ENCODE assay signal across 8 cellular contexts in genomic region chr4:39353478-39354177, GRCh38. TPM values are rescaled to one million over a fixed set of nuclear protein-coding genes. Genes with fewer than 3 reads are reported as not detected.
DNase-seq lines count a peak whose midpoint lies in the region; ATAC-seq and TF ChIP-seq lines count a peak whose summit lies in the region.

No MANE protein-coding gene starts in this region.

- no peaks in the 10 kb centered on the region for H3K9me2 ChIP-seq in OCI-LY1 (ENCODE audit: low read depth, low read length)

- H3K36me3 ChIP-seq in OCI-LY1 (ENCODE audit: insufficient read depth, low read length) (peaks cover 40% of the 10 kb centered on the region), upper lobe of left lung (peaks cover 0 to 22% (median 8%) of the 10 kb centered on the region in 4 donors)

- H3K4me3 ChIP-seq in OCI-LY1 (ENCODE audit: low read depth, low read length, poor library complexity, severe bottlenecking) (peak overlapping the region; percentile 56), choroid plexus epithelial cell (ENCODE audit: low read depth, low read length) (peak overlapping the region; percentile 40), upper lobe of left lung (peak overlapping the region in 3 of 4 donors; percentile 18 to 36 (median 25))

- TF ChIP-seq CTCF in OCI-LY1 (IDR thresholded peaks at IDR 0.05; ENCODE audit: low read length) = no peak
- TF ChIP-seq CTCF in choroid plexus epithelial cell (conservative IDR thresholded peaks at IDR 0.05; ENCODE audit: low read depth, low read length) = no peak
- TF ChIP-seq CTCF in upper lobe of left lung (IDR thresholded peaks at IDR 0.05) = no peak

- H2AFZ ChIP-seq in OCI-LY1 (ENCODE audit: low read length) = no peak overlapping the region

- H4K20me1 ChIP-seq in OCI-LY1 (ENCODE audit: insufficient read depth, low read length) = no peaks in the 10 kb centered on the region

- no peaks in the 10 kb centered on the region for H3K27me3 ChIP-seq in OCI-LY1 (ENCODE audit: insufficient read depth, low read length)
- no peaks in the 10 kb centered on the region for H3K27me3 ChIP-seq in upper lobe of left lung

- H3K27ac ChIP-seq in OCI-LY1 (ENCODE audit: low read depth, low read length, poor library complexity, severe bottlenecking) (peak overlapping the region; percentile 91), upper lobe of left lung (peak overlapping the region; percentile 59 to 90 (median 77))

- 0 to 8% methylated on average over 5 of the region's 5 CpGs for WGBS in upper lobe of left lung, 2 donors

- peak overlapping the region; percentile 85 for H3K4me2 ChIP-seq in OCI-LY1 (ENCODE audit: low read length)

- H3K79me2 ChIP-seq in OCI-LY1 (ENCODE audit: insufficient read depth, low read length) = peaks cover 81% of the 10 kb centered on the region

- H3K4me1 ChIP-seq in OCI-LY1 (ENCODE audit: insufficient read depth, low read length, severe bottlenecking) (peaks cover 65% of the 10 kb centered on the region), upper lobe of left lung (peaks cover 12 to 49% (median 21%) of the 10 kb centered on the region in 4 donors)

- TF ChIP-seq EP300 in upper lobe of left lung (IDR thresholded peaks at IDR 0.05) = no peak

- H3K9me3 ChIP-seq in OCI-LY1 (ENCODE audit: low read length) (peaks cover 4% of the 10 kb centered on the region; the same call in 1 of the 2 replicates), upper lobe of left lung (no peaks in the 10 kb centered on the region)

- H3K9ac ChIP-seq in OCI-LY1 (ENCODE audit: low read length) = peak overlapping the region; percentile 65

- ATAC-seq in HG02943 (IDR thresholded peaks at IDR 0.05; ENCODE audit: low read depth, unreplicated experiment) (peak; percentile 74), upper lobe of left lung (ENCODE audit: low FRiP score in 2 of 2) (peak; percentile 61 to 90)

- peak; percentile 39 for DNase-seq in stimulated activated CD4-positive, alpha-beta T cell treated with anti-CD3 and anti-CD28 coated beads, Interleukin-2, amount 100 ng/mL, for 4 hours (ENCODE audit: low read depth)
- DNase-seq in stimulated activated CD4-positive, alpha-beta T cell treated with anti-CD3 and anti-CD28 coated beads, Interleukin-4, amount 100 ng/mL, for 1 hour = no peak
- DNase-seq in choroid plexus epithelial cell (ENCODE audit: low read depth) (peak; percentile 69), lung microvascular endothelial cell (ENCODE audit: low read depth in 2 of 2) (peak; percentile 67 to 88), upper lobe of left lung (no peak), KG1 (lab: John Stamatoyannopoulos, UW) (no peak)

- peak in 1 of 4 donors; percentile 33 for TF ChIP-seq POLR2A in upper lobe of left lung (IDR thresholded peaks at IDR 0.05)

- peaks cover 10% of the 10 kb centered on the region for H3F3A ChIP-seq in OCI-LY1 (ENCODE audit: insufficient read depth, low read length)

RNA-seq across cellular contexts. Expression of gene RFC1, which starts 12.5 kb away (rescaled TPM):
- total RNA-seq in lung microvascular endothelial cell = 44.2 and 66.7 TPM in 2 replicates
- total RNA-seq in upper lobe of left lung = 100 to 1,000 TPM in 1 of 6 donors, 10 to 100 TPM in 5; 33.0 to 127 (median 44.4) TPM

RNA-seq across cellular contexts. Expression of gene KLB, which starts 53.1 kb away (rescaled TPM):
- total RNA-seq in lung microvascular endothelial cell (under 0.01 and 0.20 TPM in 2 replicates), upper lobe of left lung (1 to 10 TPM in 3 of 6 donors, under 1 TPM in 3; 0.20 to 9.0 (median 0.84) TPM)

Comparison
In these comparisons a context has a peak if more than half of its experiments do, and no peak if none do; other contexts are left out.
1. DNase-seq: peak in stimulated activated CD4-positive, alpha-beta T cell treated with anti-CD3 and anti-CD28 coated beads, Interleukin-2, amount 100 ng/mL, for 4 hours (single experiment), choroid plexus epithelial cell (single experiment) and lung microvascular endothelial cell (2 of 2); none in stimulated activated CD4-positive, alpha-beta T cell treated with anti-CD3 and anti-CD28 coated beads, Interleukin-4, amount 100 ng/mL, for 1 hour (single experiment), upper lobe of left lung (0 of 2) and KG1 (single experiment).
2. Peak in every context shown above with its lines, with median percentiles within 50 percentile points of each other: H3K4me3 ChIP-seq.